In the genomic region with DNA sequence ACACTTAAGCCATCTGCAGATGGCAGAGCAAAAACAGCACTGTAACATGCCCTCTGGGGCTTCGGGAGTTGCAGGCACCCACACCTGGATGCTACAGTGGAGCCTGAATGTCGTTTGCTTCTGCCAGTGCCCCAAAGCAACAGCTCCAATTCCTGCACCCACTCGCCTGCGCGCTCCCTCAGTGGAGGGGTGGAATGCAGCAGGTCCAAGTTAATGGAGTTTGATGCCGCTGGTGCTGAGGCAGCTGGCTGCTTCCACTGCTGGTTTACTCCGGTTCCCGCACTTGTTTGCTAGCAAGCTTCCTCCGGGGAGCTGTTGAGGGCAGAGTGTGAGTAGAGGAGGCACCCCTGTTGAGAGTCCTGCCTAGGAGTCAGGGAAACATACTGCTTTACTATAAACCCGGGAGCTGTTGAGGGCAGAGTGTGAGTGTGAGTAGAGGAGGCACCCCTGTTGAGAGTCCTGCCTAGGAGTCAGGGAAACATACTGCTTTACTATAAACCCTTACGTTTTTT, we compare ENCODE assay signal across 2 cellular contexts.
TF ChIP-seq lines count a peak whose summit lies in the region.

No MANE protein-coding gene starts in this region.

TF ChIP-seq in H1, 55 proteins besides CTCF, POLR2A, EP300 and RAD21 (continued from another document):
- TF ChIP-seq KDM4A (IDR thresholded peaks at IDR 0.05; ENCODE audit: low read depth, low read length, severe bottlenecking): no peak
- no peak for TF ChIP-seq MAFK (IDR thresholded peaks at IDR 0.05; ENCODE audit: low read depth, low read length)
- no peak for TF ChIP-seq TEAD4 (IDR thresholded peaks at IDR 0.05; ENCODE audit: low read depth, low read length)
- TF ChIP-seq NANOG (IDR thresholded peaks at IDR 0.05; ENCODE audit: insufficient read depth, low read depth, low read length, poor library complexity, severe bottlenecking): no peak
- TF ChIP-seq FOSL1 (IDR thresholded peaks at IDR 0.05; ENCODE audit: insufficient read depth, low read depth, low read length): no peak
- no peak for TF ChIP-seq CHD2 (IDR thresholded peaks at IDR 0.05; ENCODE audit: low read length)
- TF ChIP-seq RFX5 (IDR thresholded peaks at IDR 0.05; ENCODE audit: borderline replicate concordance, low read depth, low read length): no peak

TF ChIP-seq in SK-N-SH, 30 proteins besides CTCF, POLR2A, EP300 and RAD21 (continued from another document):
- TF ChIP-seq SIN3A (IDR thresholded peaks at IDR 0.05; ENCODE audit: borderline replicate concordance, low read depth, low read length) (no peak), RCOR1 (IDR thresholded peaks at IDR 0.05; ENCODE audit: low read length) (no peak), MEF2A (IDR thresholded peaks at IDR 0.05; ENCODE audit: borderline replicate concordance, low read depth) (no peak), NRF1 (IDR thresholded peaks at IDR 0.05; ENCODE audit: low read depth, low read length) (no peak)
